Comparison of ENCODE assay signal across 26 cellular contexts in the genomic region with DNA sequence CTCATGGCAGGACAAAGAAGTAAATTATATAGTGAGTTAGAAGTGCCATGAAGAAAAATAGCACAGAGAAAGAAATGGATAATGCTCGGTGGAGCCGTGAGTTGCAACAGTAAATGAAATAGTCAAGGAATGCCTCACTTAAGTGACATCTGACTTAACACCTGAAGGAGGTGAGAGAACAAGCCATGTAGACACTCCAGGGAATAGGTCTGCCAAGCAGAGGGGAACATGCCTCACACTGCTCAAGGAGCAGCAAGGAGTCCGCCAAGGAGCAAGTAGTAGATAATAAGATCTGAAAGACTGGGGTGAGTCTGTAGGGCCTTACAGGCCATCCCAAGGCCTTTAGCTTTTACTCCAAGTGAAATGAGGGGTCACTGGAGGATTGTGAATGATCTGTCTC.
"Had no signal": no experiment of that assay in that cellular context is flagged by ENCODE, and none has a peak within 500 bp of the region (broad histone marks: within the 10 kb centered on the region; RNA-seq: fewer than 3 reads in every experiment).

No MANE protein-coding gene starts in this region.

- H3K27ac ChIP-seq: ascending aorta, breast epithelium, cardiac muscle cell, colonic mucosa, heart left ventricle, VCaP had no signal

- FAIRE-seq: frontal cortex, TTC549 had no signal

- ATAC-seq: activated CD4-positive, CD25-positive, alpha-beta regulatory T cell treated with anti-CD3 and anti-CD28 coated beads, Interleukin-2, amount 50 U/mL, for 24 hours; activated CD8-positive, alpha-beta T cell treated with anti-CD3 and anti-CD28 coated beads for 36 hours; esophagus mucosa; heart left ventricle had no signal

- H3K27me3 ChIP-seq: ascending aorta, breast epithelium, cardiac muscle cell, colonic mucosa, heart left ventricle had no signal

- H3K4me1 ChIP-seq: ascending aorta, breast epithelium, colonic mucosa had no signal

- H3K4me3 ChIP-seq: ascending aorta, breast epithelium, cardiac muscle cell, colonic mucosa, heart left ventricle had no signal

- H3K36me3 ChIP-seq: ascending aorta, breast epithelium, cardiac muscle cell, colonic mucosa had no signal

- DNase-seq: activated B cell treated with CpG ODN at 0.5 μM for 24 hours; activated CD4-positive, alpha-beta T cell treated with anti-CD3 and anti-CD28 coated beads for 48 hours; activated CD4-positive, alpha-beta T cell treated with anti-CD3 and anti-CD28 coated beads, Interleukin-2, amount 50 U/mL, for 1 hour; activated CD4-positive, alpha-beta T cell treated with anti-CD3 and anti-CD28 coated beads, Interleukin-2, amount 50 U/mL, for 48 hours; activated CD8-positive, alpha-beta memory T cell treated with anti-CD3 and anti-CD28 coated beads for 24 hours; activated CD8-positive, alpha-beta T cell treated with anti-CD3 and anti-CD28 coated beads for 36 hours; activated effector memory CD4-positive, alpha-beta T cell treated with anti-CD3 and anti-CD28 coated beads, Interleukin-2, amount 50 U/mL, for 16 hours; activated naive CD4-positive, alpha-beta T cell treated with anti-CD3 and anti-CD28 coated beads for 36 hours; activated naive CD8-positive, alpha-beta T cell treated with anti-CD3 and anti-CD28 coated beads for 36 hours; activated T-cell treated with anti-CD3 and anti-CD28 coated beads, Interleukin-2, amount 50 U/mL, for 48 hours; central memory CD4-positive, alpha-beta T cell; cerebellar nuclear complex; colonic mucosa; effector CD8-positive, alpha-beta T cell; foreskin fibroblast; heart left ventricle; T-helper 1 cell; T-helper 2 cell had no signal

- H3K9me3 ChIP-seq: ascending aorta, breast epithelium, colonic mucosa, heart left ventricle had no signal
